In the genomic region with DNA sequence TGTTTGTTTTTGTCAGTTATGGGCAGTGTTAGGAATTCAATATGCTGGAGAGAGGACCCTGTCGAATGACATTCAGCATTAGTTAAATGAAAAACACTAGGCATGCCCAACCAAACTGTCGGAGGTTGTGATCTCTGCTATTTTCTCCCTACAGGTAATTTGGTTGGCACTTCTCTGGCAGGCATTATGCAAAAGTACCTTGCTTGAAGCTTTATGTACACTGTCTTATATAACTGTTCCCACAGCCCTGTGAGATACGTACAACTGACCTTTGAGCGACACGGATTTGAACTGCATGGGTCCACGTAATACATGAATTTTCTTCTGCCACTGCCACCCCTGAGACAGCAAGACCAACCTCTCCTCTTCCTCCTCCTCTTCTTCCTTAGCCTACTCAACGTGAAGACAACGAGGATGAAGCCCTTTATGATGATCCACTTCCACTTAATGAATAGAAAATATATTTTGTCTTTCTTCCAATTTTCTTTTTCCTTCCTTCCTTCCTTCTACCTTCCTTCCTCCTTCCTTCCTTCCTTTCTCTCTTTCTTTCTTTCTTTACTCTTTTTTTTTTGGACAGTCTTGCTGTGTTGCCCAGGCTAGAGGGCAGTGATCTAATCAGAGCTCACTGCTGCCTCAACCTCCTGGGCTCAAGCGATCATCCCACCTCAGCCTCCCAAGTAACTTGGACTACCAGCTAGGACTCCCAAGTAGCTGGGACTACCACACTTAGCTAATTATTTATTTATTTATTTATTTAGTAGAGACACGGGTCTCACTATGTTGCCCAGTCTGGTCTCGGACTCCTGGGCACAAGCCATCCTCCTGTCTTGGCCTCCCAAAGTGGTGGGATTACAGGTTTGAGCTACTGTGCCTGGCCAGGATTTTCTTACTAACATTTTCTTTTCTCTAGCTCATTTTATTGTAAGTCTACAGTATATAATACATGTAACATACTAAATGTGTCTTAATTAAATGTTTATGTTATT, we compare ENCODE assay signal across 1 cellular context.
TF ChIP-seq lines count a peak whose summit lies in the region.

No MANE protein-coding gene starts in this region.

TF ChIP-seq in HepG2, 621 proteins besides CTCF, POLR2A, EP300 and RAD21 (continued from another document and continues in another):
- TF ChIP-seq, protein P1, sequence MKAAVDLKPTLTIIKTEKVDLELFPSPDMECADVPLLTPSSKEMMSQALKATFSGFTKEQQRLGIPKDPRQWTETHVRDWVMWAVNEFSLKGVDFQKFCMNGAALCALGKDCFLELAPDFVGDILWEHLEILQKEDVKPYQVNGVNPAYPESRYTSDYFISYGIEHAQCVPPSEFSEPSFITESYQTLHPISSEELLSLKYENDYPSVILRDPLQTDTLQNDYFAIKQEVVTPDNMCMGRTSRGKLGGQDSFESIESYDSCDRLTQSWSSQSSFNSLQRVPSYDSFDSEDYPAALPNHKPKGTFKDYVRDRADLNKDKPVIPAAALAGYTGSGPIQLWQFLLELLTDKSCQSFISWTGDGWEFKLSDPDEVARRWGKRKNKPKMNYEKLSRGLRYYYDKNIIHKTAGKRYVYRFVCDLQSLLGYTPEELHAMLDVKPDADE (CRISPR knock-in tag; IDR thresholded peaks at IDR 0.05) = no peak
- 0 out of 2 replicates have a peak, but pooled peaks have one; percentile 34 for TF ChIP-seq ESRRA (CRISPR knock-in tag; IDR thresholded peaks at IDR 0.05; ENCODE audit: low read depth)
- TF ChIP-seq ZNF781 (CRISPR knock-in tag; IDR thresholded peaks at IDR 0.05; ENCODE audit: borderline replicate concordance, not compliant biosample characterization) = no peak
- no peak; the same call in 1 of the 2 replicates for TF ChIP-seq ZNF691 (CRISPR knock-in tag; IDR thresholded peaks at IDR 0.05; ENCODE audit: borderline replicate concordance, low read depth)
- TF ChIP-seq SMARCE1 (IDR thresholded peaks at IDR 0.05; ENCODE audit: borderline replicate concordance) = no peak
- TF ChIP-seq, protein P2, sequence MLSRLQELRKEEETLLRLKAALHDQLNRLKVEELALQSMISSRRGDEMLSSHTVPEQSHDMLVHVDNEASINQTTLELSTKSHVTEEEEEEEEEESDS (CRISPR knock-in tag; IDR thresholded peaks at IDR 0.05; ENCODE audit: borderline replicate concordance) = no peak
- TF ChIP-seq ZIK1 (CRISPR knock-in tag; IDR thresholded peaks at IDR 0.05; ENCODE audit: borderline replicate concordance, low read depth) = no peak
- TF ChIP-seq XRCC5 (optimal IDR thresholded peaks at IDR 0.05; ENCODE audit: low read length) = no peak
- no peak for TF ChIP-seq ZNF224 (CRISPR knock-in tag; IDR thresholded peaks at IDR 0.05)
- no peak for TF ChIP-seq ZNF672 (CRISPR knock-in tag; IDR thresholded peaks at IDR 0.05)
- no peak for TF ChIP-seq ZFP36L1 (CRISPR knock-in tag; IDR thresholded peaks at IDR 0.05)
- TF ChIP-seq ZNF496 (CRISPR knock-in tag; IDR thresholded peaks at IDR 0.05; ENCODE audit: insufficient replicate concordance) = no peak
- TF ChIP-seq TBX3 (IDR thresholded peaks at IDR 0.05; ENCODE audit: borderline replicate concordance) = no peak
- no peak for TF ChIP-seq ZNF543 (CRISPR knock-in tag; IDR thresholded peaks at IDR 0.05)
- no peak for TF ChIP-seq MTA1 (CRISPR knock-in tag; IDR thresholded peaks at IDR 0.05; ENCODE audit: borderline replicate concordance)
- TF ChIP-seq HNF1A (IDR thresholded peaks at IDR 0.05; ENCODE audit: low read depth) = no peak
- no peak; the same call in 1 of the 2 replicates for TF ChIP-seq HNF1A (CRISPR knock-in tag; IDR thresholded peaks at IDR 0.05; ENCODE audit: borderline replicate concordance)
- TF ChIP-seq ZNF232 (CRISPR knock-in tag; IDR thresholded peaks at IDR 0.05; ENCODE audit: borderline replicate concordance) = no peak
- TF ChIP-seq NFYB (CRISPR knock-in tag; IDR thresholded peaks at IDR 0.05) = no peak
- 0 out of 2 replicates have a peak, but pooled peaks have one; percentile 31 for TF ChIP-seq ZBTB43 (CRISPR knock-in tag; conservative IDR thresholded peaks at IDR 0.05)
- no peak for TF ChIP-seq TRIM24 (CRISPR knock-in tag; IDR thresholded peaks at IDR 0.05)
- no peak for TF ChIP-seq PHB2 (IDR thresholded peaks at IDR 0.05; ENCODE audit: partially characterized antibody)
- no peak for TF ChIP-seq MTA3 (CRISPR knock-in tag; IDR thresholded peaks at IDR 0.05)
- TF ChIP-seq GPN1 (CRISPR knock-in tag; IDR thresholded peaks at IDR 0.05; ENCODE audit: borderline replicate concordance) = no peak
- TF ChIP-seq TRIM22 (IDR thresholded peaks at IDR 0.05) = no peak
- no peak for TF ChIP-seq HCFC1 (IDR thresholded peaks at IDR 0.05; ENCODE audit: low read depth, low read length)
- TF ChIP-seq ZNF33A (CRISPR knock-in tag; IDR thresholded peaks at IDR 0.05; ENCODE audit: borderline replicate concordance) = no peak
- TF ChIP-seq, protein P3, sequence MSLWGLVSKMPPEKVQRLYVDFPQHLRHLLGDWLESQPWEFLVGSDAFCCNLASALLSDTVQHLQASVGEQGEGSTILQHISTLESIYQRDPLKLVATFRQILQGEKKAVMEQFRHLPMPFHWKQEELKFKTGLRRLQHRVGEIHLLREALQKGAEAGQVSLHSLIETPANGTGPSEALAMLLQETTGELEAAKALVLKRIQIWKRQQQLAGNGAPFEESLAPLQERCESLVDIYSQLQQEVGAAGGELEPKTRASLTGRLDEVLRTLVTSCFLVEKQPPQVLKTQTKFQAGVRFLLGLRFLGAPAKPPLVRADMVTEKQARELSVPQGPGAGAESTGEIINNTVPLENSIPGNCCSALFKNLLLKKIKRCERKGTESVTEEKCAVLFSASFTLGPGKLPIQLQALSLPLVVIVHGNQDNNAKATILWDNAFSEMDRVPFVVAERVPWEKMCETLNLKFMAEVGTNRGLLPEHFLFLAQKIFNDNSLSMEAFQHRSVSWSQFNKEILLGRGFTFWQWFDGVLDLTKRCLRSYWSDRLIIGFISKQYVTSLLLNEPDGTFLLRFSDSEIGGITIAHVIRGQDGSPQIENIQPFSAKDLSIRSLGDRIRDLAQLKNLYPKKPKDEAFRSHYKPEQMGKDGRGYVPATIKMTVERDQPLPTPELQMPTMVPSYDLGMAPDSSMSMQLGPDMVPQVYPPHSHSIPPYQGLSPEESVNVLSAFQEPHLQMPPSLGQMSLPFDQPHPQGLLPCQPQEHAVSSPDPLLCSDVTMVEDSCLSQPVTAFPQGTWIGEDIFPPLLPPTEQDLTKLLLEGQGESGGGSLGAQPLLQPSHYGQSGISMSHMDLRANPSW (CRISPR knock-in tag; IDR thresholded peaks at IDR 0.05; ENCODE audit: borderline replicate concordance) = no peak
- no peak for TF ChIP-seq ZBTB34 (CRISPR knock-in tag; IDR thresholded peaks at IDR 0.05)
- peak; percentile 84 for TF ChIP-seq ZBTB38 (CRISPR knock-in tag; IDR thresholded peaks at IDR 0.05)
- TF ChIP-seq HMGXB4 (CRISPR knock-in tag; IDR thresholded peaks at IDR 0.05; ENCODE audit: borderline replicate concordance in 1 of 2, low read depth in 1 of 2) = 0 out of 4 replicates have a peak, but pooled peaks of 1 of the 2 experiments have one; percentile 24
- no peak for TF ChIP-seq PAF1 (CRISPR knock-in tag; IDR thresholded peaks at IDR 0.05)
- TF ChIP-seq ZNF660 (CRISPR knock-in tag; IDR thresholded peaks at IDR 0.05; ENCODE audit: borderline replicate concordance, low read depth) = no peak
- no peak for TF ChIP-seq STAG1 (CRISPR knock-in tag; IDR thresholded peaks at IDR 0.05)
- TF ChIP-seq EEA1 (CRISPR knock-in tag; IDR thresholded peaks at IDR 0.05; ENCODE audit: borderline replicate concordance) = no peak
- 0 out of 2 replicates have a peak, but pooled peaks have one; percentile 20 for TF ChIP-seq ZNF570 (CRISPR knock-in tag; IDR thresholded peaks at IDR 0.05; ENCODE audit: borderline replicate concordance)
- no peak for TF ChIP-seq ZFP36L2 (CRISPR knock-in tag; IDR thresholded peaks at IDR 0.05)
- TF ChIP-seq, protein P4, sequence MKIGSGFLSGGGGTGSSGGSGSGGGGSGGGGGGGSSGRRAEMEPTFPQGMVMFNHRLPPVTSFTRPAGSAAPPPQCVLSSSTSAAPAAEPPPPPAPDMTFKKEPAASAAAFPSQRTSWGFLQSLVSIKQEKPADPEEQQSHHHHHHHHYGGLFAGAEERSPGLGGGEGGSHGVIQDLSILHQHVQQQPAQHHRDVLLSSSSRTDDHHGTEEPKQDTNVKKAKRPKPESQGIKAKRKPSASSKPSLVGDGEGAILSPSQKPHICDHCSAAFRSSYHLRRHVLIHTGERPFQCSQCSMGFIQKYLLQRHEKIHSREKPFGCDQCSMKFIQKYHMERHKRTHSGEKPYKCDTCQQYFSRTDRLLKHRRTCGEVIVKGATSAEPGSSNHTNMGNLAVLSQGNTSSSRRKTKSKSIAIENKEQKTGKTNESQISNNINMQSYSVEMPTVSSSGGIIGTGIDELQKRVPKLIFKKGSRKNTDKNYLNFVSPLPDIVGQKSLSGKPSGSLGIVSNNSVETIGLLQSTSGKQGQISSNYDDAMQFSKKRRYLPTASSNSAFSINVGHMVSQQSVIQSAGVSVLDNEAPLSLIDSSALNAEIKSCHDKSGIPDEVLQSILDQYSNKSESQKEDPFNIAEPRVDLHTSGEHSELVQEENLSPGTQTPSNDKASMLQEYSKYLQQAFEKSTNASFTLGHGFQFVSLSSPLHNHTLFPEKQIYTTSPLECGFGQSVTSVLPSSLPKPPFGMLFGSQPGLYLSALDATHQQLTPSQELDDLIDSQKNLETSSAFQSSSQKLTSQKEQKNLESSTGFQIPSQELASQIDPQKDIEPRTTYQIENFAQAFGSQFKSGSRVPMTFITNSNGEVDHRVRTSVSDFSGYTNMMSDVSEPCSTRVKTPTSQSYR (CRISPR knock-in tag; IDR thresholded peaks at IDR 0.05; ENCODE audit: borderline replicate concordance) = peak; percentile 50; the same call in 1 of the 2 replicates
